Comparison of ENCODE assay signal across 8 cellular contexts in the genomic region with DNA sequence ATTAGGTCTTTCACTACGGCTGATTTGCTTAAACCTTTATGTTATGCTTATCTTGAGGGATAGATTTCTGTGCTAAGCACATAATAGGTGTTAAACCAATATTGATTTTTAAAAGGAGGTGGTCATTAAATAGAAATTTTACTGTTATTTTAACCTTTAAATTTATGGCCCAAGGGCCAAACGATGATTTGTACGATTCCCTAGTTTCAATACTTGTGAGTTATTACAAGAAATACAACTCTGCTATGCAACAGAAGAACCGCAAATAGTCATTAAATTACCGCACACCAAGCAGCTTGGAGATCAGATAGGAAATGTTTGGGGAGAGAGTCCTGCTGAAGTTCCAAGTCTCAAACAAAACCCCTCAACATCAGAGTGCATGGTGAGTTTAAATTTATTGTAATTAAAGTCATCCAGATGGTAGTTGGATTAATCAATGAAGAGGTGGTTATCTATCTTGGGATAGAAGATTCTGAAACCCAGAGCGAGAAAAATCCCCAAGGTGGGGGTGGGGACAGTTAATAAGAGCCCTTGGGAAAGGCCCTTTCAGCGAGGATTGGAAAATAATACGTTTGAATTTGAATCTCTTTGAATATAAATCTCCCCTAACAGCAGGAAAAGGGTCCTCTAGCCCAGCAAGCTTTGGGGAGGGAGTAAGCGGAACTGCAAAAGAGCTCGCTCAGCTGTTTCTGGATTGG. TPM values are rescaled to one million over a fixed set of nuclear protein-coding genes. Genes with fewer than 3 reads are reported as not detected.
DNase-seq lines count a peak whose midpoint lies in the region; ATAC-seq and TF ChIP-seq lines count a peak whose summit lies in the region.

No MANE protein-coding gene starts in this region.

- no peak for TF ChIP-seq CTCF in mucosa of descending colon (IDR thresholded peaks at IDR 0.05)

- H3K4me1 ChIP-seq in mucosa of descending colon (ENCODE audit: low read depth): peaks cover 4% of the 10 kb centered on the region

- H3K9me3 ChIP-seq in mucosa of descending colon: no peaks in the 10 kb centered on the region

- peak overlapping the region; percentile 88 for H3K4me3 ChIP-seq in mucosa of descending colon

- intact Hi-C loops in mucosa of descending colon (cut with DNase I, micrococcal nuclease): no loop called here

- ATAC-seq in mucosa of descending colon (no peak), GM21825 (IDR thresholded peaks at IDR 0.05; ENCODE audit: unreplicated experiment) (no peak), HG03159 (IDR thresholded peaks at IDR 0.05; ENCODE audit: unreplicated experiment) (no peak)

- peak in 2 of 3 donors; percentile 3 to 6 for DNase-seq in stimulated activated CD4-positive, alpha-beta T cell treated with anti-CD3 and anti-CD28 coated beads, TNF-alpha, amount 100 ng/mL, for 48 hours (ENCODE audit: low read depth in 3 of 3)
- no peak for DNase-seq in stimulated activated CD4-positive, alpha-beta T cell treated with anti-CD3 and anti-CD28 coated beads, Interleukin-4, amount 100 ng/mL, for 1 hour
- DNase-seq in NCI-H69 (lab: John Stamatoyannopoulos, UW): peak; percentile 90
- peak; percentile 47 for DNase-seq in cerebellar cortex (ENCODE audit: low spot score)
- DNase-seq in mucosa of descending colon: peak in 1 of 3 donors; percentile 54
- DNase-seq in LoVo (ENCODE audit: low spot score): no peak

- no peaks in the 10 kb centered on the region for H3K36me3 ChIP-seq in mucosa of descending colon (ENCODE audit: low read depth)

RNA-seq across cellular contexts. Expression of a gene that starts 0.8 kb away (rescaled TPM):
- 10 to 100 TPM; 20.3 to 30.1 (median 25.9) TPM for total RNA-seq in mucosa of descending colon

Comparison
In these comparisons a context has a peak if more than half of its experiments do, and no peak if none do; other contexts are left out.
1. DNase-seq: peak in stimulated activated CD4-positive, alpha-beta T cell treated with anti-CD3 and anti-CD28 coated beads, TNF-alpha, amount 100 ng/mL, for 48 hours (2 of 3), NCI-H69 (single experiment) and cerebellar cortex (single experiment); none in stimulated activated CD4-positive, alpha-beta T cell treated with anti-CD3 and anti-CD28 coated beads, Interleukin-4, amount 100 ng/mL, for 1 hour (single experiment) and LoVo (single experiment).